In the genomic region with DNA sequence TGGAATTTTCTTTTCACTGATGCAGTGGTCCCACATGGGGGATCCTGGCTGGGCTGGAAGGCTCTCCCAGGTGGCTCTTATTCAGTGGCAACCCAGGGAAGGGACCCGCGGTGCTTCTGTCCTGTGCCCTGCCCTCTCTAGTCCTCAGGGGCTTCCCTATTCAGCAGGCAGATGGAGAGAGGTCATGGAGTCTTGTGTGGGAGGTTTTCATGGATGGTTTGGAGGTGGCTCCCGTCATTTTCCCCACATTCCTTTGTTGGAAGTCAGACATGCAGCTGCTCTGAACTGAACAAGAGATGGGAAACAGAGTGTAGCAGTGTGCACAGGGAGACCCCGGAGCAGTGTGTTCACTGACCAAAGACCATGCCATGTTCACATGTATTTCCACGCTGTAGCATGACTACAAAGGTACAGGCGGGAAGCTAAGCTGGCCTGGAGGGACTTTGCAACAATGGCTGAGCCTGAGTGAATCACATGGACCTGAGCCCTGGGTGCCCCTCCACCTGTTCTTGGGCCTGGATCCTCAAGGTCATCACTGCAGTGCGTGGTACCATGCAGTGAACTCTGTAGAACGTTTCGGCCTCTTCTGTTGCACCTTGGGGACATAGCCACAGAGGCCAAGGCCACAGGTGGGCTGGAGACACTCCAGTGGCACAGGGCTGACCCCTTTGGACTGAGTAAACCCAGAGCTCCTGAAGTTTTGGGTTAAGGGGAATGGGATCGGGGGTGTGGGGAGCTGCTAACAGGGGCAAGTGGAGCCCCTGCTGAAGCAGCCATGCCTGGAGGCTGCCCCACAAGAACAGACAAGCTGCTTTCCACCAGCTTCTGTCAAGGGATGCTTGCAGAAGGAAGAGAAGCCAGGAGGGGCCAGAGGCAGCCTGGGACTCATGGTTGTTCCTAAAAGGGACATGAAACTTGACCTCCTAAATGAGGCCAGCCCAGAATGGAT, we compare ENCODE assay signal across 1 cellular context.
TF ChIP-seq lines count a peak whose summit lies in the region.

No MANE protein-coding gene starts in this region.

TF ChIP-seq in HCT116, 20 proteins besides CTCF, POLR2A, EP300 and RAD21 (continued from another document):
- TF ChIP-seq REST (IDR thresholded peaks at IDR 0.05; ENCODE audit: low read depth) = no peak
- TF ChIP-seq EGR1 (IDR thresholded peaks at IDR 0.05; ENCODE audit: low read depth) = no peak
- TF ChIP-seq MAX (IDR thresholded peaks at IDR 0.05) = no peak
- TF ChIP-seq YY1 (IDR thresholded peaks at IDR 0.05; ENCODE audit: extremely low read depth, insufficient replicate concordance, low read depth, low read length) = no peak
- TF ChIP-seq SRF (IDR thresholded peaks at IDR 0.05; ENCODE audit: low read depth) = no peak
- no peak for TF ChIP-seq FOSL1 (IDR thresholded peaks at IDR 0.05; ENCODE audit: low read depth)
- no peak for TF ChIP-seq CBX3 (IDR thresholded peaks at IDR 0.05; ENCODE audit: low read depth)
- TF ChIP-seq ZFX (IDR thresholded peaks at IDR 0.05) = no peak
- no peak for TF ChIP-seq EZH2phosphoT487 (IDR thresholded peaks at IDR 0.05; ENCODE audit: borderline replicate concordance)
- no peak for TF ChIP-seq ELF1 (IDR thresholded peaks at IDR 0.05; ENCODE audit: borderline replicate concordance, low read depth)
- TF ChIP-seq ZBTB33 (IDR thresholded peaks at IDR 0.05; ENCODE audit: extremely low read depth, insufficient replicate concordance, low read length) = no peak
